Comparison of ENCODE assay signal across 8 cellular contexts in genomic region chr19:49850487-49851342, GRCh38. TPM values are rescaled to one million over a fixed set of nuclear protein-coding genes. Genes with fewer than 3 reads are reported as not detected.
DNase-seq lines count a peak whose midpoint lies in the region; ATAC-seq and TF ChIP-seq lines count a peak whose summit lies in the region.

Gene PTOV1, plus strand, starts transcription at chr19:49851159.

- peak; percentile 67 for ATAC-seq in HG02588 (IDR thresholded peaks at IDR 0.05; ENCODE audit: unreplicated experiment)
- peak; percentile 80 for ATAC-seq in SK-N-SH treated with all-trans-retinoic acid at 6 μM for 48 hours
- ATAC-seq in activated naive CD4-positive, alpha-beta T cell treated with anti-CD3 and anti-CD28 coated beads, Interleukin-2, amount 50 U/mL, for 72 hours: peak; percentile 90 to 91
- ATAC-seq in thoracic aorta (ENCODE audit: insufficient number of reproducible peaks, low FRiP score, low read depth): peak; percentile 89

- H3K9me3 Mint-ChIP-seq in activated naive CD4-positive, alpha-beta T cell treated with anti-CD3 and anti-CD28 coated beads, Interleukin-2, amount 50 U/mL, for 72 hours: peaks cover 6 to 12% of the 10 kb centered on the region in 2 donors
- H3K9me3 Mint-ChIP-seq in glutamatergic neuron (ENCODE audit: unreplicated experiment): peaks cover 18% of the 10 kb centered on the region
- peaks cover 6% of the 10 kb centered on the region for H3K9me3 Mint-ChIP-seq in osteocyte (ENCODE audit: unreplicated experiment)

- peak within 1 kb of the TSS; percentile 93 to 97 for H3K27ac Mint-ChIP-seq in activated naive CD4-positive, alpha-beta T cell treated with anti-CD3 and anti-CD28 coated beads, Interleukin-2, amount 50 U/mL, for 72 hours
- peak within 1 kb of the TSS; percentile 83 for H3K27ac Mint-ChIP-seq in glutamatergic neuron (ENCODE audit: unreplicated experiment)
- peak within 1 kb of the TSS; percentile 98 for H3K27ac Mint-ChIP-seq in osteocyte (ENCODE audit: unreplicated experiment)

- no peaks in the 10 kb centered on the region for H3K9me3 ChIP-seq in thoracic aorta

- H3K4me1 ChIP-seq in thoracic aorta (ENCODE audit: control insufficient read depth in 1 of 2, low read depth in 2 of 2): peaks cover 10 to 32% of the 10 kb centered on the region in 2 donors

- peaks cover 17% of the 10 kb centered on the region for H3K4me1 Mint-ChIP-seq in glutamatergic neuron (ENCODE audit: low read depth, unreplicated experiment)
- H3K4me1 Mint-ChIP-seq in osteocyte (ENCODE audit: unreplicated experiment): peaks cover 48% of the 10 kb centered on the region

- no peaks in the 10 kb centered on the region for H3K27me3 ChIP-seq in thoracic aorta (replicated peaks; ENCODE audit: insufficient read depth)

- peak; percentile 40 for DNase-seq in GM04503 (ENCODE audit: low read depth)
- DNase-seq in NCI-H1092 treated with DMSO at 0.1 percent for 48 hours (lab: John Stamatoyannopoulos, UW): peak; percentile 84
- peak; percentile 90 to 96 for DNase-seq in activated naive CD4-positive, alpha-beta T cell treated with anti-CD3 and anti-CD28 coated beads, Interleukin-2, amount 50 U/mL, for 72 hours (ENCODE audit: low spot score in 2 of 2)
- DNase-seq in glutamatergic neuron: peak; percentile 92
- peak; percentile 97 for DNase-seq in osteocyte (ENCODE audit: extremely low spot score, unreplicated experiment)
- DNase-seq in thoracic aorta (ENCODE audit: low spot score): peak; percentile 64

- peaks cover 5% of the 10 kb centered on the region for H3K36me3 ChIP-seq in thoracic aorta

- peak within 1 kb of the TSS; percentile 97 for H3K4me3 Mint-ChIP-seq in glutamatergic neuron (ENCODE audit: unreplicated experiment)
- peak within 1 kb of the TSS; percentile 87 for H3K4me3 Mint-ChIP-seq in osteocyte (ENCODE audit: unreplicated experiment)

- peak within 1 kb of the TSS; percentile 94 to 97 for H3K27ac ChIP-seq in thoracic aorta

- peak within 1 kb of the TSS; percentile 86 for H3K4me3 ChIP-seq in thoracic aorta

- H3K36me3 Mint-ChIP-seq in activated naive CD4-positive, alpha-beta T cell treated with anti-CD3 and anti-CD28 coated beads, Interleukin-2, amount 50 U/mL, for 72 hours: peaks cover 16% of the 10 kb centered on the region in 2 donors
- H3K36me3 Mint-ChIP-seq in glutamatergic neuron (ENCODE audit: unreplicated experiment) (peaks cover 5% of the 10 kb centered on the region), osteocyte (ENCODE audit: unreplicated experiment) (peaks cover 14% of the 10 kb centered on the region)

- peaks cover 14% of the 10 kb centered on the region for H3K27me3 Mint-ChIP-seq in glutamatergic neuron (ENCODE audit: unreplicated experiment)
- H3K27me3 Mint-ChIP-seq in osteocyte (ENCODE audit: unreplicated experiment): no peaks in the 10 kb centered on the region

- TF ChIP-seq CTCF in glutamatergic neuron (IDR thresholded peaks at IDR 0.05; ENCODE audit: partially characterized antibody, unreplicated experiment) (no peak), osteocyte (IDR thresholded peaks at IDR 0.05) (no peak), thoracic aorta (IDR thresholded peaks at IDR 0.05) (no peak)

TF ChIP-seq in SK-N-SH treated with all-trans-retinoic acid at 6 μM for 48 hours, 23 proteins besides CTCF, POLR2A, EP300 and RAD21:
- TF ChIP-seq CSRNP3 (CRISPR knock-in tag; IDR thresholded peaks at IDR 0.05) (no peak), ZNF70 (CRISPR knock-in tag; IDR thresholded peaks at IDR 0.05) (no peak), ZNF565 (CRISPR knock-in tag; conservative IDR thresholded peaks at IDR 0.05; ENCODE audit: low read depth) (no peak), PPARA (CRISPR knock-in tag; IDR thresholded peaks at IDR 0.05; ENCODE audit: borderline replicate concordance) (no peak), ZC3H10 (CRISPR knock-in tag; IDR thresholded peaks at IDR 0.05) (no peak), GLIS3 (CRISPR knock-in tag; IDR thresholded peaks at IDR 0.05) (no peak), ESRRG (CRISPR knock-in tag; IDR thresholded peaks at IDR 0.05) (no peak), ZFP3 (CRISPR knock-in tag; IDR thresholded peaks at IDR 0.05) (no peak), CREB5 (CRISPR knock-in tag; IDR thresholded peaks at IDR 0.05; ENCODE audit: low read depth) (no peak), OSR1 (CRISPR knock-in tag; IDR thresholded peaks at IDR 0.05) (no peak), CSDC2 (CRISPR knock-in tag; IDR thresholded peaks at IDR 0.05) (no peak), SNAI2 (CRISPR knock-in tag; IDR thresholded peaks at IDR 0.05) (no peak)

RNA-seq across cellular contexts. Expression of gene PTOV1, which starts in this region (rescaled TPM):
- 100 to 1,000 TPM; 110 TPM for total RNA-seq in activated naive CD4-positive, alpha-beta T cell treated with anti-CD3 and anti-CD28 coated beads, Interleukin-2, amount 50 U/mL, for 72 hours
- 342 TPM for total RNA-seq in glutamatergic neuron (ENCODE audit: unreplicated experiment)
- 266 and 295 TPM in 2 replicates for total RNA-seq in osteocyte
- total RNA-seq in thoracic aorta: 10 to 100 TPM; 62.9 to 72.2 TPM

Comparison
In these comparisons a context has a peak if more than half of its experiments do, and no peak if none do; other contexts are left out.
1. Peak in every context shown above with its lines: DNase-seq, ATAC-seq, H3K4me3 ChIP-seq and H3K27ac ChIP-seq.
2. DNase-seq: peak in every context shown above with its lines; median percentile 97 in osteocyte; 93 in activated naive CD4-positive, alpha-beta T cell treated with anti-CD3 and anti-CD28 coated beads, Interleukin-2, amount 50 U/mL, for 72 hours; 92 in glutamatergic neuron; 84 in NCI-H1092 treated with DMSO at 0.1 percent for 48 hours; 64 in thoracic aorta; 40 in GM04503.